Comparison of ENCODE assay signal across 1 cellular context in genomic region chr9:137551656-137552534, GRCh38.
TF ChIP-seq lines count a peak whose summit lies in the region.

Gene MRPL41 (plus strand): TSS chr9:137551879. CDS start chr9:137552082, 203 bp downstream.

TF ChIP-seq in HepG2, 621 proteins besides CTCF, POLR2A, EP300 and RAD21 (continued from another document and continues in another):
- TF ChIP-seq RNF219 (CRISPR knock-in tag; IDR thresholded peaks at IDR 0.05) (no peak), ATF6 (CRISPR knock-in tag; conservative IDR thresholded peaks at IDR 0.05) (no peak), HNF4A (CRISPR knock-in tag; IDR thresholded peaks at IDR 0.05) (no peak), ZBTB26 (CRISPR knock-in tag; IDR thresholded peaks at IDR 0.05; ENCODE audit: borderline replicate concordance) (no peak), PAX8 (CRISPR knock-in tag; IDR thresholded peaks at IDR 0.05; ENCODE audit: borderline replicate concordance) (no peak), TCF7L2 (IDR thresholded peaks at IDR 0.05; ENCODE audit: low read depth, low read length) (no peak), ETV6 (CRISPR knock-in tag; conservative IDR thresholded peaks at IDR 0.05) (no peak), RELA (CRISPR knock-in tag; IDR thresholded peaks at IDR 0.05) (0 out of 2 replicates have a peak, but pooled peaks have one; percentile 41), PRDM15 (CRISPR knock-in tag; IDR thresholded peaks at IDR 0.05) (no peak), SOX6 (IDR thresholded peaks at IDR 0.05) (no peak), SOX6 (CRISPR knock-in tag; IDR thresholded peaks at IDR 0.05) (no peak), ZNF460 (CRISPR knock-in tag; IDR thresholded peaks at IDR 0.05; ENCODE audit: borderline replicate concordance) (no peak), NCOA5 (CRISPR knock-in tag; IDR thresholded peaks at IDR 0.05) (no peak), HIC2 (CRISPR knock-in tag; IDR thresholded peaks at IDR 0.05; ENCODE audit: low read depth) (no peak), KMT2A (CRISPR knock-in tag; IDR thresholded peaks at IDR 0.05) (peak; percentile 51), ZBTB14 (CRISPR knock-in tag; IDR thresholded peaks at IDR 0.05) (no peak), SNRNP70 (IDR thresholded peaks at IDR 0.05; ENCODE audit: low read depth, low read length) (no peak), ZNF780A (CRISPR knock-in tag; IDR thresholded peaks at IDR 0.05) (no peak), ARID4A (CRISPR knock-in tag; IDR thresholded peaks at IDR 0.05; ENCODE audit: borderline replicate concordance) (peak; percentile 76), ZNF646 (CRISPR knock-in tag; IDR thresholded peaks at IDR 0.05) (no peak), ZNF207 (IDR thresholded peaks at IDR 0.05; ENCODE audit: borderline replicate concordance) (no peak), ZNF772 (CRISPR knock-in tag; IDR thresholded peaks at IDR 0.05) (no peak), TFAP4 (IDR thresholded peaks at IDR 0.05; ENCODE audit: borderline replicate concordance, low read depth) (no peak), SYNCRIP (IDR thresholded peaks at IDR 0.05; ENCODE audit: insufficient read depth, low read depth, low read length) (no peak), SALL2 (CRISPR knock-in tag; IDR thresholded peaks at IDR 0.05) (peak; percentile 55; the same call in 1 of the 2 replicates)
